ENCODE assay signal across 1 cellular context in the genomic region with DNA sequence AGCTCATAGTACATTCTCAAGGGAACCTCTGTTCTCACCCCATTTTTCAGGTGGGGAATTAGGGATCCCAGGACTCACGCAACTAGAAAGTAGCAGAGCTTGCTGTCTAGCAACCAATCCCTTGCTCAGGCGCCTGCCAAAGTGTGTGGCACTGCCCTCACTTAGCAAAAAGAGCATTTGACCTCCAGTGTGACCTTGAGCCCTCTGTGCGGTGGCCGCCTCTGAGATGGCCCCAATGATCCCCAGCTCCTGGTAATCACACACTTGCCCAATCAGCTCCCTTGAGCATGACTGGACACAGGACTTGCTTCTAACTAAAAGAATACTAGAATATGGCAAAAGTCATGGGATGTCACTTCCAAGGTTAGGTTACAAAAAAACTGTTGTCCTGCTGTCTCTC.
TF ChIP-seq lines count a peak whose summit lies in the region.

No MANE protein-coding gene starts in this region.

TF ChIP-seq in K562, 482 proteins besides CTCF, POLR2A, EP300 and RAD21:
- TF ChIP-seq, protein P1, sequence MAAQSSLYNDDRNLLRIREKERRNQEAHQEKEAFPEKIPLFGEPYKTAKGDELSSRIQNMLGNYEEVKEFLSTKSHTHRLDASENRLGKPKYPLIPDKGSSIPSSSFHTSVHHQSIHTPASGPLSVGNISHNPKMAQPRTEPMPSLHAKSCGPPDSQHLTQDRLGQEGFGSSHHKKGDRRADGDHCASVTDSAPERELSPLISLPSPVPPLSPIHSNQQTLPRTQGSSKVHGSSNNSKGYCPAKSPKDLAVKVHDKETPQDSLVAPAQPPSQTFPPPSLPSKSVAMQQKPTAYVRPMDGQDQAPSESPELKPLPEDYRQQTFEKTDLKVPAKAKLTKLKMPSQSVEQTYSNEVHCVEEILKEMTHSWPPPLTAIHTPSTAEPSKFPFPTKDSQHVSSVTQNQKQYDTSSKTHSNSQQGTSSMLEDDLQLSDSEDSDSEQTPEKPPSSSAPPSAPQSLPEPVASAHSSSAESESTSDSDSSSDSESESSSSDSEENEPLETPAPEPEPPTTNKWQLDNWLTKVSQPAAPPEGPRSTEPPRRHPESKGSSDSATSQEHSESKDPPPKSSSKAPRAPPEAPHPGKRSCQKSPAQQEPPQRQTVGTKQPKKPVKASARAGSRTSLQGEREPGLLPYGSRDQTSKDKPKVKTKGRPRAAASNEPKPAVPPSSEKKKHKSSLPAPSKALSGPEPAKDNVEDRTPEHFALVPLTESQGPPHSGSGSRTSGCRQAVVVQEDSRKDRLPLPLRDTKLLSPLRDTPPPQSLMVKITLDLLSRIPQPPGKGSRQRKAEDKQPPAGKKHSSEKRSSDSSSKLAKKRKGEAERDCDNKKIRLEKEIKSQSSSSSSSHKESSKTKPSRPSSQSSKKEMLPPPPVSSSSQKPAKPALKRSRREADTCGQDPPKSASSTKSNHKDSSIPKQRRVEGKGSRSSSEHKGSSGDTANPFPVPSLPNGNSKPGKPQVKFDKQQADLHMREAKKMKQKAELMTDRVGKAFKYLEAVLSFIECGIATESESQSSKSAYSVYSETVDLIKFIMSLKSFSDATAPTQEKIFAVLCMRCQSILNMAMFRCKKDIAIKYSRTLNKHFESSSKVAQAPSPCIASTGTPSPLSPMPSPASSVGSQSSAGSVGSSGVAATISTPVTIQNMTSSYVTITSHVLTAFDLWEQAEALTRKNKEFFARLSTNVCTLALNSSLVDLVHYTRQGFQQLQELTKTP (IDR thresholded peaks at IDR 0.05; ENCODE audit: low read depth in 1 of 2, partially characterized antibody in 2 of 2), result no peak
- no peak for TF ChIP-seq XRCC3 (IDR thresholded peaks at IDR 0.05)
- no peak for TF ChIP-seq BMI1 (IDR thresholded peaks at IDR 0.05; ENCODE audit: low read length)
- TF ChIP-seq, protein P2, sequence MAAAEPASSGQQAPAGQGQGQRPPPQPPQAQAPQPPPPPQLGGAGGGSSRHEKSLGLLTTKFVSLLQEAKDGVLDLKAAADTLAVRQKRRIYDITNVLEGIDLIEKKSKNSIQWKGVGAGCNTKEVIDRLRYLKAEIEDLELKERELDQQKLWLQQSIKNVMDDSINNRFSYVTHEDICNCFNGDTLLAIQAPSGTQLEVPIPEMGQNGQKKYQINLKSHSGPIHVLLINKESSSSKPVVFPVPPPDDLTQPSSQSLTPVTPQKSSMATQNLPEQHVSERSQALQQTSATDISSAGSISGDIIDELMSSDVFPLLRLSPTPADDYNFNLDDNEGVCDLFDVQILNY (CRISPR knock-in tag; IDR thresholded peaks at IDR 0.05), result no peak
- TF ChIP-seq TAF9B (IDR thresholded peaks at IDR 0.05; ENCODE audit: partially characterized antibody), result no peak
- no peak for TF ChIP-seq RHOXF2B (CRISPR knock-in tag; conservative IDR thresholded peaks at IDR 0.05)
- peak; percentile 49; the same call in 1 of the 2 replicates for TF ChIP-seq ESRRA (IDR thresholded peaks at IDR 0.05; ENCODE audit: borderline replicate concordance, low read depth)
- TF ChIP-seq ZNF324 (CRISPR knock-in tag; IDR thresholded peaks at IDR 0.05), result no peak
